In the genomic region with DNA sequence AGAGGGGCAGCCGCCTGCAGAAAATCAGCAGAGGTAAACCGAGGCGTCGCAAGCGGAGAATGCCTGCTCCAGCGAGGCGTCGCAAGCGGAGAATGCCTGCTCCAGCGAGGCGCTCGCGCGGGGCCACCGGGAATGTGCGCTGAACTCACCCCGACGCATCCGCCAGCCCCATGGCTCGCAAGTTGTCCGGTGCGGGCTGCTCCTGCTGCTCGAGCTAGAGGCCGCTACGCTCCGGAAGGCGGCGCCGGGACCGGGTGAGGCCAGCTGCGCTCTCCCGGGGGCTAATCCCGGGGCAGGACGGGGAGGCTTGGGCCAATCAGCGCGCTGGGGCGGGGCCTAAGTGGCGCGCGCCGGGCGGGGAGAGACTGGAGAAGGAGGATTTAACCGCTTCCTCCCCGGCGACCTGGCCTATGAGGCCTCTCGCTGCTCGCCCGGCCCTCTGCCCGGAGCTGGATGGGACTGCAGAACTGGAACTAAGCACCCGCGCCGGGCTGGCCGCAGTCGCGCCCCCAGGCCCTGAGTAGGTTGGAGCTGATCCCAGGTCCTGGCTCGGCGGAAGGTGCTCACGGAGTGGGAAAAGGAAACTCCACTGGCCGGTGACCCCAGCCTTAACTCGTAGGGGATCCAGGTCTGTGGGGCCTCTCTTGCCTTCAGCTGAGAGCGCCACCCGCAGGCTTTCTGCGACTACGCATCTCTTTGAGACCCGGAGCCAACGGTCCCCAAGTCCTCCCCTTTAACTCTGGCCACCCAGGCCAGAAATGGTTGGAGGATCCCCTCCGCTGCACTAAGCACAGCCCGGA, we compare ENCODE assay signal across 8 cellular contexts. TPM values are rescaled to one million over a fixed set of nuclear protein-coding genes. Genes with fewer than 3 reads are reported as not detected.
DNase-seq lines count a peak whose midpoint lies in the region; ATAC-seq lines count a peak whose summit lies in the region.

A gene with protein sequence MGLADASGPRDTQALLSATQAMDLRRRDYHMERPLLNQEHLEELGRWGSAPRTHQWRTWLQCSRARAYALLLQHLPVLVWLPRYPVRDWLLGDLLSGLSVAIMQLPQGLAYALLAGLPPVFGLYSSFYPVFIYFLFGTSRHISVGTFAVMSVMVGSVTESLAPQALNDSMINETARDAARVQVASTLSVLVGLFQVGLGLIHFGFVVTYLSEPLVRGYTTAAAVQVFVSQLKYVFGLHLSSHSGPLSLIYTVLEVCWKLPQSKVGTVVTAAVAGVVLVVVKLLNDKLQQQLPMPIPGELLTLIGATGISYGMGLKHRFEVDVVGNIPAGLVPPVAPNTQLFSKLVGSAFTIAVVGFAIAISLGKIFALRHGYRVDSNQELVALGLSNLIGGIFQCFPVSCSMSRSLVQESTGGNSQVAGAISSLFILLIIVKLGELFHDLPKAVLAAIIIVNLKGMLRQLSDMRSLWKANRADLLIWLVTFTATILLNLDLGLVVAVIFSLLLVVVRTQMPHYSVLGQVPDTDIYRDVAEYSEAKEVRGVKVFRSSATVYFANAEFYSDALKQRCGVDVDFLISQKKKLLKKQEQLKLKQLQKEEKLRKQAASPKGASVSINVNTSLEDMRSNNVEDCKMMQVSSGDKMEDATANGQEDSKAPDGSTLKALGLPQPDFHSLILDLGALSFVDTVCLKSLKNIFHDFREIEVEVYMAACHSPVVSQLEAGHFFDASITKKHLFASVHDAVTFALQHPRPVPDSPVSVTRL (minus strand): TSS at position 240 of the 800 bp plus-strand sequence. CDS start 68 bp downstream, at position 172.

- H3K4me1 ChIP-seq in endocrine pancreas (ENCODE audit: control insufficient read depth, insufficient read depth, low read length) (no peaks in the 10 kb centered on the region), mesendoderm (ENCODE audit: control insufficient read depth, low read depth, low read length) (peaks cover 14% of the 10 kb centered on the region)

- no peak within 1 kb of the TSS for H2AK5ac ChIP-seq in mesendoderm (ENCODE audit: low read length)

- peak within 1 kb of the TSS; percentile 85 for H3K23ac ChIP-seq in mesendoderm (ENCODE audit: low read length)

- peak within 1 kb of the TSS; percentile 70 for H3K4ac ChIP-seq in mesendoderm (ENCODE audit: low read depth, low read length)

- peaks cover 3% of the 10 kb centered on the region for H3K79me2 ChIP-seq in mesendoderm (ENCODE audit: control insufficient read depth, insufficient read depth, low read length)

- DNase-seq in Caki2 (ENCODE audit: low read depth) (peak; percentile 92), HUDEP-2 (lab: John Stamatoyannopoulos, UW; ENCODE audit: unreplicated experiment in 76 of 76) (peak; percentile 53 to 97 (median 92)), NOMO-1 treated with dmso at 0.1 percent for 144 hours (lab: John Stamatoyannopoulos, UW; ENCODE audit: unreplicated experiment) (peak; percentile 93), mesendoderm (peak; percentile 99)
- peak; percentile 87 to 94 (median 89) for DNase-seq in activated CD8-positive, alpha-beta memory T cell treated with anti-CD3 and anti-CD28 coated beads for 48 hours (ENCODE audit: low read depth in 2 of 3, low spot score in 2 of 3)
- DNase-seq in stimulated activated CD8-positive, alpha-beta memory T cell treated with anti-CD3 and anti-CD28 coated beads, Interleukin-15, amount 100 ng/mL, for 1 hour (ENCODE audit: low read depth) = peak; percentile 85

- H3K27ac ChIP-seq in mesendoderm (ENCODE audit: low read depth, low read length) = peak within 1 kb of the TSS; percentile 93

- peaks cover 5% of the 10 kb centered on the region for H3K79me1 ChIP-seq in mesendoderm (ENCODE audit: low read length)

- peak within 1 kb of the TSS; percentile 97 for H3K56ac ChIP-seq in mesendoderm (ENCODE audit: low read length)

- no peak within 1 kb of the TSS for H2BK120ac ChIP-seq in mesendoderm (ENCODE audit: low read depth, low read length)

- peak within 1 kb of the TSS; percentile 79 for H2BK5ac ChIP-seq in mesendoderm (ENCODE audit: low read length)

- ATAC-seq in GM21381 (IDR thresholded peaks at IDR 0.05; ENCODE audit: unreplicated experiment) = peak; percentile 93

- no CpG with 5 or more reads among the region's 68 CpGs for WGBS in mesendoderm (ENCODE audit: extremely low coverage, insufficient coverage, low lambda C conversion rate)

- no peak within 1 kb of the TSS for H2BK15ac ChIP-seq in mesendoderm (replicated peaks; ENCODE audit: low read depth)

- H3K27me3 ChIP-seq in endocrine pancreas (ENCODE audit: control insufficient read depth, insufficient read depth, low read length) (no peaks in the 10 kb centered on the region), mesendoderm (ENCODE audit: insufficient read depth, low read length, poor library complexity) (no peaks in the 10 kb centered on the region)

- H3K9me3 ChIP-seq in endocrine pancreas (ENCODE audit: control insufficient read depth, low read length) = no peaks in the 10 kb centered on the region

- peak within 1 kb of the TSS; percentile 85 for H3K18ac ChIP-seq in mesendoderm (ENCODE audit: low read length)

- H3K4me2 ChIP-seq in mesendoderm (ENCODE audit: low read length) = peak within 1 kb of the TSS; percentile 97

- H4K8ac ChIP-seq in mesendoderm (ENCODE audit: low read depth, low read length) = no peak within 1 kb of the TSS

- H3K36me3 ChIP-seq in endocrine pancreas (ENCODE audit: control insufficient read depth, insufficient read depth, low read length) = peaks cover 3% of the 10 kb centered on the region
- H3K36me3 ChIP-seq in mesendoderm (ENCODE audit: control insufficient read depth, insufficient read depth, low read length) = no peaks in the 10 kb centered on the region

- H3K4me3 ChIP-seq in endocrine pancreas (ENCODE audit: control insufficient read depth, insufficient read depth, low read length) (peak within 1 kb of the TSS; percentile 43), mesendoderm (ENCODE audit: low read length) (peak within 1 kb of the TSS; percentile 90)

- in situ Hi-C loops in Caki2 (cut with HindIII; ENCODE audit: low pct_unique_long_range_greater_than_20kb, low sequenced_read_pairs) = no loop called here

- peak within 1 kb of the TSS; percentile 40 for H4K5ac ChIP-seq in mesendoderm (ENCODE audit: low read length)

- H3K9ac ChIP-seq in endocrine pancreas (ENCODE audit: control insufficient read depth, insufficient read depth, low read length) (peak within 1 kb of the TSS; percentile 4), mesendoderm (ENCODE audit: low read length) (peak within 1 kb of the TSS; percentile 98)

RNA-seq across cellular contexts. Expression of the gene that starts here (rescaled TPM):
- 12.8 and 14.8 TPM in 2 replicates for total RNA-seq in Caki2 (2014; rRNA removed; shearing (Covaris generic); ENCODE audit: low replicate concordance)
- 17.6 TPM for polyA plus RNA-seq in mesendoderm (2013, experiment 1 of 2)
- polyA plus RNA-seq in mesendoderm (2013, experiment 2 of 2) = 18.6 TPM

Comparison
In these comparisons a context has a peak if more than half of its experiments do, and no peak if none do; other contexts are left out.
1. Peak in every context shown above with its lines: DNase-seq, ATAC-seq, H3K4me3 ChIP-seq and H3K27ac ChIP-seq.